In the genomic region with DNA sequence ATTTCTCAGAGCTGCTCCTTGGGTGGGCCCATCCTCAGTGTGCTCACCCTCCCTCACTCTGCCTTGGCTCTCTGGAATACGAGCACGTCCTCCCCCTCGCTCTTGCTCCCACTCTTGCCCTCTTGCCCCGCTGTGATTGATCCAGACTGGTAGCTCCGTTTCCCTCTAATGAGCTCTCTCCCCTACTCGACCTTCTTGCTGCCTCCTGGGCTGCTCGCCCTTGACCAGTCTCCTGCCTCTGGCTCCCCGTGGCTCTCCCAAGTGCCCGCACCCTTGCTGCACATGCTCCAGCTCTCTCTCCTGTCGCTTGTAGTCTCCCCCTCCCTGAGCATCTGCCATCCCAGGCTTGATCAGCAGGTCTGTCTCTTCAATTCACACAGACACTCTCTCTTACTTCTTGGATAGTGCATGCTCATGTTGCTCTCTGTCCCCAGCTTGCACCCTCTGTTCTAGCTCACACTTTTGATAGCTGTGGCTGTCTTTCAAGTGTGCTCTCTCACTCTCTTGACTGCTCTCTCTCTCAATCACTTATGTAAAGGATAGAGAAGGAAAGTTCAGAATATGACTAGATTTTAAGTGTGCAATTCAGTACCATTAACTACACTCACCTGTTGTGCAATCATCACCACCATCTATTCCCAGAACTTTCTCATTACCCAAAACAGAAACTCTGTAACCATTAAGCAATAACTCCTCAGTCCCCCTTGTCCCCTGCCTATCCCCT, we compare ENCODE assay signal across 13 cellular contexts. TPM values are rescaled to one million over a fixed set of nuclear protein-coding genes. Genes with fewer than 3 reads are reported as not detected.
DNase-seq lines count a peak whose midpoint lies in the region; ATAC-seq and TF ChIP-seq lines count a peak whose summit lies in the region.
"Had no signal": no experiment of that assay in that cellular context is flagged by ENCODE, and none has a peak within 500 bp of the region (broad histone marks: within the 10 kb centered on the region; RNA-seq: fewer than 3 reads in every experiment).

No MANE protein-coding gene starts in this region.

- H3K9ac ChIP-seq in mesenchymal stem cell (ENCODE audit: low read length) = no peak overlapping the region

- H3K4me1 ChIP-seq in Caco-2 (peaks cover 16% of the 10 kb centered on the region), mesenchymal stem cell (ENCODE audit: control insufficient read depth, insufficient read depth, low read depth, low read length) (peaks cover 9% of the 10 kb centered on the region)

- H2BK120ac ChIP-seq in mesenchymal stem cell (ENCODE audit: low read depth, low read length) = no peak overlapping the region

- peaks cover 4% of the 10 kb centered on the region for H3K36me3 Mint-ChIP-seq in Caco-2 (ENCODE audit: insufficient read depth, unreplicated experiment)

- CTCF ChIA-PET in Caco-2 (lab: Charles Lee) = no interaction called here

- no TSS peak for BruUV-seq in Caco-2 (replicated peaks; lab: Mats Ljungman, UMichigan)

- H4K8ac ChIP-seq in mesenchymal stem cell (ENCODE audit: low read length) = peak overlapping the region; percentile 52

- no peak overlapping the region for H3K4me3 ChIP-seq in Caco-2 (ENCODE audit: low read depth, low read length)
- no peak overlapping the region for H3K4me3 ChIP-seq in mesenchymal stem cell (ENCODE audit: insufficient read depth in 1 of 2, low read depth in 1 of 2, low read length in 2 of 2)

- H3K4me2 ChIP-seq in mesenchymal stem cell (ENCODE audit: low read length, poor library complexity, severe bottlenecking) = no peak overlapping the region

- H3K9me3 Mint-ChIP-seq in Caco-2 (ENCODE audit: unreplicated experiment) = no peaks in the 10 kb centered on the region
- H3K9me3 Mint-ChIP-seq: activated T-helper 1 cell treated with anti-CD3 and anti-CD28 coated beads, Interleukin-12 subunit alpha, Interleukin-12 subunit beta, Interleukin-2, Interleukin-4 antibody, amounts not matched to agents 30 ng/mL and 10 ng/mL and 1 ng/mL, durations not matched to agents 14 hours and 24 hours and 36 hours had no signal

- no peak overlapping the region for H2AK5ac ChIP-seq in mesenchymal stem cell (ENCODE audit: low read length, severe bottlenecking)

- no peak overlapping the region for H3K18ac ChIP-seq in mesenchymal stem cell (ENCODE audit: low read depth in 1 of 2, low read length in 2 of 2)

- no peak overlapping the region for H3K4me3 Mint-ChIP-seq in Caco-2 (ENCODE audit: unreplicated experiment)
- H3K4me3 Mint-ChIP-seq: activated T-helper 1 cell treated with anti-CD3 and anti-CD28 coated beads, Interleukin-12 subunit alpha, Interleukin-12 subunit beta, Interleukin-2, Interleukin-4 antibody, amounts not matched to agents 30 ng/mL and 10 ng/mL and 1 ng/mL, durations not matched to agents 14 hours and 24 hours and 36 hours had no signal

- no peaks in the 10 kb centered on the region for H3K27me3 ChIP-seq in Caco-2 (replicated peaks; ENCODE audit: control insufficient read depth, insufficient read depth, low read length)
- H3K27me3 ChIP-seq in mesenchymal stem cell (ENCODE audit: control insufficient read depth in 1 of 2, insufficient read depth in 1 of 2, low read length in 2 of 2) = no peaks in the 10 kb centered on the region

- no peaks in the 10 kb centered on the region for H3K9me3 ChIP-seq in Caco-2
- no peaks in the 10 kb centered on the region for H3K9me3 ChIP-seq in mesenchymal stem cell (ENCODE audit: control insufficient read depth, low read length)

- H3K27ac ChIP-seq in cingulate gyrus (ENCODE audit: low read depth, low read length) (peak overlapping the region; percentile 57), mesenchymal stem cell (ENCODE audit: low read length, poor library complexity, severe bottlenecking) (no peak overlapping the region)

- H4K91ac ChIP-seq in mesenchymal stem cell (ENCODE audit: low read length) = peak overlapping the region; percentile 2

- no peak overlapping the region for H3K14ac ChIP-seq in mesenchymal stem cell (ENCODE audit: low read length in 2 of 2)

- no peak for TF ChIP-seq CTCF in Caco-2 (IDR thresholded peaks at IDR 0.05; ENCODE audit: insufficient read depth in 1 of 2, low read depth in 1 of 2, low read length in 1 of 2, severe bottlenecking in 1 of 2, unreplicated experiment in 1 of 2)

- H3K36me3 ChIP-seq in Caco-2 (ENCODE audit: control insufficient read depth, insufficient read depth, low read length) (no peaks in the 10 kb centered on the region), mesenchymal stem cell (ENCODE audit: control insufficient read depth in 1 of 2, insufficient read depth in 2 of 2, low read depth in 1 of 2, low read length in 2 of 2) (peaks cover 4 to 29% of the 10 kb centered on the region in 2 experiments)

- peak overlapping the region; percentile 4 for H2BK12ac ChIP-seq in mesenchymal stem cell (ENCODE audit: low read length in 2 of 2)

- no peaks in the 10 kb centered on the region for H3K27me3 Mint-ChIP-seq in Caco-2 (ENCODE audit: insufficient read depth, unreplicated experiment)

- DNase-seq in Caco-2 (no peak), NCI-H2171 (lab: John Stamatoyannopoulos, UW) (peak; percentile 57), mesenchymal stem cell (no peak)
- DNase-seq: activated CD4-positive, CD25-positive, alpha-beta regulatory T cell treated with anti-CD3 and anti-CD28 coated beads, Interleukin-2, amount 50 U/mL, for 72 hours had no signal

- peak overlapping the region; percentile 17 for H3K27ac Mint-ChIP-seq in Caco-2 (ENCODE audit: unreplicated experiment)
- H3K27ac Mint-ChIP-seq: activated T-helper 1 cell treated with anti-CD3 and anti-CD28 coated beads, Interleukin-12 subunit alpha, Interleukin-12 subunit beta, Interleukin-2, Interleukin-4 antibody, amounts not matched to agents 30 ng/mL and 10 ng/mL and 1 ng/mL, durations not matched to agents 14 hours and 24 hours and 36 hours had no signal

- H3K79me1 ChIP-seq in mesenchymal stem cell (replicated peaks; ENCODE audit: low read length, poor library complexity, severe bottlenecking) = peaks cover 14% of the 10 kb centered on the region

- POLR2A ChIA-PET in Caco-2 (lab: Charles Lee) = no interaction called here

- no peak overlapping the region for H2BK5ac ChIP-seq in mesenchymal stem cell (ENCODE audit: low read depth, low read length, poor library complexity, severe bottlenecking)

- ATAC-seq in GM18873 (IDR thresholded peaks at IDR 0.05; ENCODE audit: low FRiP score, unreplicated experiment) = no peak
- no peak for ATAC-seq in HG02970 (IDR thresholded peaks at IDR 0.05; ENCODE audit: low FRiP score, unreplicated experiment)
- ATAC-seq in HG02938 (IDR thresholded peaks at IDR 0.05; ENCODE audit: unreplicated experiment) = no peak
- ATAC-seq in HG03108 (IDR thresholded peaks at IDR 0.05; ENCODE audit: unreplicated experiment) = no peak

- peak overlapping the region; percentile 60 for H2BK15ac ChIP-seq in mesenchymal stem cell (ENCODE audit: low read depth, poor library complexity, severe bottlenecking)

- H3K23ac ChIP-seq in mesenchymal stem cell (ENCODE audit: low read length in 2 of 2) = no peak overlapping the region

- peak overlapping the region; percentile 2 to 29 for H3K4ac ChIP-seq in mesenchymal stem cell (ENCODE audit: low read depth in 1 of 2, low read length in 2 of 2)

- H3K4me1 Mint-ChIP-seq in Caco-2 (ENCODE audit: low read depth, unreplicated experiment) = peaks cover 13% of the 10 kb centered on the region

- H2AFZ ChIP-seq in mesenchymal stem cell (ENCODE audit: low read depth, low read length) = no peak overlapping the region

- 62% methylated on average over 10 of the region's 10 CpGs for WGBS in mesenchymal stem cell

- intact Hi-C loops in Caco-2 (cut with micrococcal nuclease; ENCODE audit: unreplicated experiment) = loop anchor here (10.0 kb wide), 1 partner anchor 55 kb away; a partner anchor contains a TSS

RNA-seq across cellular contexts. Expression of a gene that starts 51.1 kb away (rescaled TPM):
- 31.8 and 35.2 TPM in 2 replicates for total RNA-seq in Caco-2 (2022)
- 114 TPM for polyA plus RNA-seq in mesenchymal stem cell (2013, experiment 1 of 2)
- polyA plus RNA-seq in mesenchymal stem cell (2013, experiment 2 of 2) = 112 TPM

RNA-seq across cellular contexts. Expression of a gene that starts 58.9 kb away (rescaled TPM):
- not detected in 2 replicates for total RNA-seq in Caco-2 (2022)
- 0.04 TPM for polyA plus RNA-seq in mesenchymal stem cell (2013, experiment 1 of 2)
- polyA plus RNA-seq in mesenchymal stem cell (2013, experiment 2 of 2) = not detected
- total RNA-seq: activated T-helper 1 cell treated with anti-CD3 and anti-CD28 coated beads, Interleukin-12 subunit alpha, Interleukin-12 subunit beta, Interleukin-2, Interleukin-4 antibody, amounts not matched to agents 30 ng/mL and 10 ng/mL and 1 ng/mL, durations not matched to agents 14 hours and 24 hours and 36 hours; glomerular endothelial cell; H4; liver had no signal
- polyA plus RNA-seq: liver had no signal
